Comparison of ENCODE assay signal across 17 cellular contexts in genomic region chr3:41682996-41683395, GRCh38.
DNase-seq lines count a peak whose midpoint lies in the region; ATAC-seq, FAIRE-seq and TF ChIP-seq lines count a peak whose summit lies in the region.
"Had no signal": no experiment of that assay in that cellular context is flagged by ENCODE, and none has a peak within 500 bp of the region (broad histone marks: within the 10 kb centered on the region; RNA-seq: fewer than 3 reads in every experiment).

No MANE protein-coding gene starts in this region.

- DNase-seq in A172 (ENCODE audit: low spot score) (peak; percentile 37), H54 (ENCODE audit: insufficient read length, low spot score) (no peak), astrocyte (ENCODE audit: low read depth) (peak; percentile 95), hepatic stellate cell (ENCODE audit: low spot score) (peak; percentile 27), activated gamma-delta T cell (lab: John Stamatoyannopoulos, UW) (no peak), H7 (no peak)
- no peak for DNase-seq in stimulated activated CD4-positive, alpha-beta T cell treated with anti-CD3 and anti-CD28 coated beads, Interleukin-4, amount 100 ng/mL, for 4 hours
- DNase-seq: activated naive CD8-positive, alpha-beta T cell treated with anti-CD3 and anti-CD28 coated beads, Interleukin-2, amount 10 ng/mL, durations not matched to agents 7 days and 5 days; DMS53; Kasumi-1; NCI-H2107; SIG-M5 had no signal

- H3K36me3 Mint-ChIP-seq in astrocyte (ENCODE audit: low read depth, unreplicated experiment): no peaks in the 10 kb centered on the region

- no peaks in the 10 kb centered on the region for H3K79me2 ChIP-seq in astrocyte (ENCODE audit: insufficient read depth, low read length)

- H3K27ac Mint-ChIP-seq in astrocyte (ENCODE audit: unreplicated experiment): peak overlapping the region; percentile 99
- H3K27ac Mint-ChIP-seq: activated naive CD8-positive, alpha-beta T cell treated with anti-CD3 and anti-CD28 coated beads, Interleukin-2, amount 10 ng/mL, durations not matched to agents 7 days and 5 days had no signal

- H3K27me3 Mint-ChIP-seq in astrocyte (ENCODE audit: low read depth, unreplicated experiment): no peaks in the 10 kb centered on the region
- H3K27me3 Mint-ChIP-seq: activated naive CD8-positive, alpha-beta T cell treated with anti-CD3 and anti-CD28 coated beads, Interleukin-2, amount 10 ng/mL, durations not matched to agents 7 days and 5 days had no signal

- TF ChIP-seq CTCF in astrocyte (IDR thresholded peaks at IDR 0.05; ENCODE audit: insufficient read depth, low read depth, low read length): no peak

- peak overlapping the region; percentile 40 for H3K9ac ChIP-seq in astrocyte (ENCODE audit: low read length)

- no peaks in the 10 kb centered on the region for H4K20me1 ChIP-seq in astrocyte (ENCODE audit: insufficient read depth, low read length)

- H3K4me3 Mint-ChIP-seq in astrocyte (ENCODE audit: unreplicated experiment): peak overlapping the region; percentile 2
- H3K4me3 Mint-ChIP-seq: activated naive CD8-positive, alpha-beta T cell treated with anti-CD3 and anti-CD28 coated beads, Interleukin-2, amount 10 ng/mL, durations not matched to agents 7 days and 5 days; nephron had no signal

- peak; percentile 36 for FAIRE-seq in H54 (lab: Jason Lieb, UNC)
- peak; percentile 9 for FAIRE-seq in astrocyte (lab: Jason Lieb, UNC)
- FAIRE-seq: A204.1, GM12891 had no signal

- peaks cover 31% of the 10 kb centered on the region for H3K4me1 ChIP-seq in astrocyte (ENCODE audit: insufficient read depth, low read length)

- H3K4me1 Mint-ChIP-seq in astrocyte (ENCODE audit: low read depth, unreplicated experiment): peaks cover 58% of the 10 kb centered on the region
- H3K4me1 Mint-ChIP-seq: activated naive CD8-positive, alpha-beta T cell treated with anti-CD3 and anti-CD28 coated beads, Interleukin-2, amount 10 ng/mL, durations not matched to agents 7 days and 5 days had no signal

- no peaks in the 10 kb centered on the region for H3K9me3 Mint-ChIP-seq in astrocyte (ENCODE audit: unreplicated experiment)
- H3K9me3 Mint-ChIP-seq: nephron had no signal

- no peaks in the 10 kb centered on the region for H3K9me3 ChIP-seq in astrocyte (ENCODE audit: insufficient read depth, low read depth, low read length)

- H3K27ac ChIP-seq in astrocyte (ENCODE audit: low read depth, low read length): peak overlapping the region; percentile 79

- no peaks in the 10 kb centered on the region for H3K27me3 ChIP-seq in astrocyte (ENCODE audit: insufficient read depth, low read length)
- H3K27me3 ChIP-seq in H7 (ENCODE audit: control insufficient read depth, insufficient read depth, low read length): no peaks in the 10 kb centered on the region

- H3K36me3 ChIP-seq in astrocyte (ENCODE audit: insufficient read depth, low read length): no peaks in the 10 kb centered on the region
- no peaks in the 10 kb centered on the region for H3K36me3 ChIP-seq in H7 (replicated peaks; ENCODE audit: control insufficient read depth, insufficient read depth, low read length)

- no peak overlapping the region for H2AFZ ChIP-seq in astrocyte (ENCODE audit: low read depth, low read length)

- TF ChIP-seq POLR2A in H54 (IDR thresholded peaks at IDR 0.05; ENCODE audit: low read depth, low read length): no peak

- no peak for ATAC-seq in GM19035 (IDR thresholded peaks at IDR 0.05; ENCODE audit: unreplicated experiment)

- H3K4me2 ChIP-seq in astrocyte (ENCODE audit: low read length): peak overlapping the region; percentile 53

- H3K4me3 ChIP-seq in astrocyte (ENCODE audit: insufficient read depth, low read depth, low read length) (no peak overlapping the region), H7 (ENCODE audit: insufficient read depth, low read depth, low read length) (no peak overlapping the region)
- H3K4me3 ChIP-seq: skin epidermis had no signal

Comparison
In these comparisons a context has a peak if more than half of its experiments do, and no peak if none do; other contexts are left out.
1. DNase-seq: peak in A172 (single experiment), astrocyte (single experiment) and hepatic stellate cell (single experiment); none in H54 (single experiment), stimulated activated CD4-positive, alpha-beta T cell treated with anti-CD3 and anti-CD28 coated beads, Interleukin-4, amount 100 ng/mL, for 4 hours (0 of 2), activated gamma-delta T cell (single experiment) and H7 (single experiment).